21 cellular contexts compared by ENCODE assay signal in the genomic region with DNA sequence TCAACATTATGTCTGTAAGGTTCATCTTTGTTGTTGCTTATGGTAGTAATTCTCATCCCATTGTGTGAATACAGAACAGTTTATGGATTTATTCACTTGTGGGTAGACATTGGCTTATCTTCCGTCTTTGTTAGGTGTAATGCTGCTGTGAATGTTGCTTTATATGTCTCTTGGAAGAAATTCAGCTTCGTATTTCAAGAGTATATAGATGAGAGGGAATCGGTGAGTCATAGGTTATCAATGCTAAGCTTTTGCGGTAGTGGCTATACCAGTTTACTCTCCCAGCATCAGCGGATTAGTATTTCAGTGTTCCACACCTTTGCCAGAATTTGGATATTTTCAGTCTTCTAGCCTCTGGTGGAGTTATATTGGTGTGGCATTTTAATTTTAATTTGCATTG.
DNase-seq lines count a peak whose midpoint lies in the region; ATAC-seq, FAIRE-seq and TF ChIP-seq lines count a peak whose summit lies in the region.
"Had no signal": no experiment of that assay in that cellular context is flagged by ENCODE, and none has a peak within 500 bp of the region (broad histone marks: within the 10 kb centered on the region; RNA-seq: fewer than 3 reads in every experiment).

No MANE protein-coding gene starts in this region.

- H3K4me3 ChIP-seq in GM23338 (no peak overlapping the region), Loucy (ENCODE audit: low read length, poor library complexity, severe bottlenecking) (no peak overlapping the region), K562 (no peak overlapping the region), mesenchymal stem cell (ENCODE audit: insufficient read depth in 1 of 2, low read depth in 1 of 2, low read length in 2 of 2) (no peak overlapping the region)
- H3K4me3 ChIP-seq: BLaER1, GM12878, heart left ventricle, left ventricle myocardium inferior had no signal

- no peaks in the 10 kb centered on the region for H3K36me3 Mint-ChIP-seq in GM23338 (ENCODE audit: low read depth)

- no peak for TF ChIP-seq CTCF in GM23338 (conservative IDR thresholded peaks at IDR 0.05; ENCODE audit: low read depth in 2 of 2)
- TF ChIP-seq CTCF in Loucy (conservative IDR thresholded peaks at IDR 0.05; ENCODE audit: low read length): no peak
- no peak for TF ChIP-seq CTCF in K562 (IDR thresholded peaks at IDR 0.05 in 2 of 3, conservative IDR thresholded peaks at IDR 0.05 in 1 of 3; ENCODE audit: insufficient read depth in 2 of 3, low read depth in 1 of 3, low read length in 3 of 3)

- no peaks in the 10 kb centered on the region for H3K27me3 ChIP-seq in GM23338 (ENCODE audit: insufficient read depth)
- H3K27me3 ChIP-seq in Loucy (ENCODE audit: insufficient read depth, low read length, poor library complexity, severe bottlenecking): no peaks in the 10 kb centered on the region
- no peaks in the 10 kb centered on the region for H3K27me3 ChIP-seq in K562 (ENCODE audit: control insufficient read depth in 2 of 2, insufficient read depth in 2 of 2, low read length in 2 of 2)
- H3K27me3 ChIP-seq in mesenchymal stem cell (ENCODE audit: control insufficient read depth in 1 of 2, insufficient read depth in 1 of 2, low read length in 2 of 2): no peaks in the 10 kb centered on the region
- H3K27me3 ChIP-seq: BLaER1, heart left ventricle had no signal

- H2AFZ ChIP-seq in GM23338: no peak overlapping the region
- no peak overlapping the region for H2AFZ ChIP-seq in Loucy (ENCODE audit: low read length)
- no peak overlapping the region for H2AFZ ChIP-seq in K562 (ENCODE audit: low read depth, low read length)
- H2AFZ ChIP-seq in mesenchymal stem cell (ENCODE audit: low read depth, low read length): no peak overlapping the region

- TF ChIP-seq POLR2A in K562 (conservative IDR thresholded peaks at IDR 0.05): no peak

- TF ChIP-seq EP300 in K562 (IDR thresholded peaks at IDR 0.05; ENCODE audit: low read length): no peak

- H3K9me2 ChIP-seq in GM23338 (ENCODE audit: insufficient read depth) (no peaks in the 10 kb centered on the region), Loucy (replicated peaks; ENCODE audit: low read depth, low read length) (no peaks in the 10 kb centered on the region)

- H3K4me1 ChIP-seq in GM23338 (ENCODE audit: insufficient read depth) (peaks cover 7% of the 10 kb centered on the region), Loucy (ENCODE audit: insufficient read depth, low read length, poor library complexity, severe bottlenecking) (peaks cover 26% of the 10 kb centered on the region), K562 (replicated peaks in 1 of 2; ENCODE audit: control insufficient read depth in 2 of 2, insufficient read depth in 2 of 2, low read length in 2 of 2) (peaks cover 0 to 12% of the 10 kb centered on the region in 2 experiments; a peak in 3 of 5 replicates), mesenchymal stem cell (ENCODE audit: control insufficient read depth, insufficient read depth, low read depth, low read length) (no peaks in the 10 kb centered on the region)
- H3K4me1 ChIP-seq: BLaER1 had no signal

- no peak overlapping the region for H3K4me3 Mint-ChIP-seq in GM23338
- H3K4me3 Mint-ChIP-seq: activated naive CD4-positive, alpha-beta T cell treated with anti-CD3 and anti-CD28 coated beads, Interleukin-2, amount 10 ng/mL, durations not matched to agents 7 days and 5 days had no signal

- no peak overlapping the region for H2BK15ac ChIP-seq in mesenchymal stem cell (ENCODE audit: low read depth, poor library complexity, severe bottlenecking)

- no peaks in the 10 kb centered on the region for H3K9me3 ChIP-seq in Loucy (ENCODE audit: insufficient read depth, low read depth, low read length)
- no peaks in the 10 kb centered on the region for H3K9me3 ChIP-seq in K562 (replicated peaks; ENCODE audit: control insufficient read depth, insufficient read depth, low read depth, low read length)
- no peaks in the 10 kb centered on the region for H3K9me3 ChIP-seq in mesenchymal stem cell (ENCODE audit: control insufficient read depth, low read length)

- H3K18ac ChIP-seq in mesenchymal stem cell (ENCODE audit: low read depth in 1 of 2, low read length in 2 of 2): no peak overlapping the region

- H2BK120ac ChIP-seq in mesenchymal stem cell (ENCODE audit: low read depth, low read length): no peak overlapping the region

- 14% methylated on average over 5 of the region's 5 CpGs for WGBS in K562 (ENCODE audit: insufficient coverage, low coverage, missing lambda C conversion rate)
- 34% methylated on average over 5 of the region's 5 CpGs for WGBS in mesenchymal stem cell

- H3K36me3 ChIP-seq in GM23338 (ENCODE audit: insufficient read depth) (no peaks in the 10 kb centered on the region), Loucy (ENCODE audit: insufficient read depth, low read length) (peaks cover 4% of the 10 kb centered on the region; the same call in 1 of the 2 replicates), K562 (ENCODE audit: control insufficient read depth, insufficient read depth, low read length) (no peaks in the 10 kb centered on the region), mesenchymal stem cell (ENCODE audit: control insufficient read depth in 1 of 2, insufficient read depth in 2 of 2, low read depth in 1 of 2, low read length in 2 of 2) (peaks cover 3 to 11% of the 10 kb centered on the region in 2 experiments)

- CTCF ChIA-PET in K562 (lab: Yijun Ruan, JAX; ENCODE audit: low intra/inter-chr PET ratio): no interaction called here

- H3K9me1 ChIP-seq in K562 (ENCODE audit: control insufficient read depth, insufficient read depth, low read length): no peaks in the 10 kb centered on the region

- peaks cover 76% of the 10 kb centered on the region for H3K79me2 ChIP-seq in GM23338 (replicated peaks; ENCODE audit: insufficient read depth)
- H3K79me2 ChIP-seq in Loucy (ENCODE audit: insufficient read depth, low read length): peaks cover 91% of the 10 kb centered on the region
- H3K79me2 ChIP-seq in K562 (ENCODE audit: control insufficient read depth, insufficient read depth, low read length): peaks cover 26% of the 10 kb centered on the region

- TF ChIP-seq RAD21 in K562 (CRISPR knock-in tag; conservative IDR thresholded peaks at IDR 0.05 in 1 of 2, IDR thresholded peaks at IDR 0.05 in 1 of 2): no peak

- H3K9me3 Mint-ChIP-seq in GM23338: no peaks in the 10 kb centered on the region

- intact Hi-C loops in K562 (cut with micrococcal nuclease): no loop called here

- peaks cover 14% of the 10 kb centered on the region; the same call in 2 of the 3 replicates for H3K4me1 Mint-ChIP-seq in GM23338

- H3K4ac ChIP-seq in mesenchymal stem cell (ENCODE audit: low read depth in 1 of 2, low read length in 2 of 2): no peak overlapping the region

- DNase-seq in GM23338 (ENCODE audit: low spot score): peak; percentile 40
- DNase-seq in K562 (ENCODE audit: extremely low read depth in 1 of 4, low spot score in 3 of 4): peak in 1 of 4 experiments; percentile 10
- peak; percentile 61 for DNase-seq in mesenchymal stem cell
- no peak for DNase-seq in NCI-H1048 (lab: John Stamatoyannopoulos, UW)
- DNase-seq in hippocampal formation (lab: John Stamatoyannopoulos, UW): no peak
- DNase-seq: activated CD4-positive, alpha-beta T cell treated with anti-CD3 and anti-CD28 coated beads for 1 hour; activated CD8-positive, alpha-beta memory T cell treated with anti-CD3 and anti-CD28 coated beads, Interleukin-2, amount 50 U/mL, for 48 hours; activated naive CD4-positive, alpha-beta T cell treated with anti-CD3 and anti-CD28 coated beads, Interleukin-2, amount 10 ng/mL, durations not matched to agents 7 days and 5 days; heart left ventricle; left ventricle myocardium inferior; NCI-H1930; NCI-H748 treated with DMSO at 0.1 percent for 48 hours; posterior cingulate gyrus; RPMI8226; stimulated activated CD4-positive, alpha-beta T cell treated with anti-CD3 and anti-CD28 coated beads, Interleukin-15, amount 100 ng/mL, for 24 hours had no signal

- H2BK12ac ChIP-seq in mesenchymal stem cell (ENCODE audit: low read length in 2 of 2): no peak overlapping the region

- H4K20me1 ChIP-seq in GM23338 (replicated peaks; ENCODE audit: insufficient read depth) (peaks cover 13% of the 10 kb centered on the region), Loucy (ENCODE audit: insufficient read depth, low read length, poor library complexity, severe bottlenecking) (peaks cover 56% of the 10 kb centered on the region), K562 (replicated peaks; ENCODE audit: control insufficient read depth, insufficient read depth, low read length) (peaks cover 21% of the 10 kb centered on the region)

- H2AK5ac ChIP-seq in mesenchymal stem cell (ENCODE audit: low read length, severe bottlenecking): no peak overlapping the region

- POLR2A ChIA-PET in K562 (lab: Yijun Ruan, JAX): interaction anchor here (1.8 kb wide), 1 partner anchor 8 kb away, joined by 7 read pairs; no protein-coding TSS in a partner anchor

- no peak overlapping the region for H3K23ac ChIP-seq in mesenchymal stem cell (ENCODE audit: low read length in 2 of 2)

- H4K8ac ChIP-seq in mesenchymal stem cell (ENCODE audit: low read length): no peak overlapping the region

- H3K9ac ChIP-seq in Loucy (ENCODE audit: low read depth, low read length, poor library complexity, severe bottlenecking) (no peak overlapping the region), K562 (ENCODE audit: insufficient read depth in 1 of 2, low read depth in 2 of 2, low read length in 2 of 2) (no peak overlapping the region), mesenchymal stem cell (ENCODE audit: low read length) (no peak overlapping the region)
- H3K9ac ChIP-seq: BLaER1 had no signal

- H3K27ac Mint-ChIP-seq in GM23338: no peak overlapping the region
- H3K27ac Mint-ChIP-seq: activated naive CD4-positive, alpha-beta T cell treated with anti-CD3 and anti-CD28 coated beads, Interleukin-2, amount 10 ng/mL, durations not matched to agents 7 days and 5 days had no signal

- FAIRE-seq in K562 (lab: Jason Lieb, UNC): no peak
- FAIRE-seq: endothelial cell of umbilical vein, GM12878 had no signal

- no peaks in the 10 kb centered on the region for H3F3A ChIP-seq in GM23338 (replicated peaks; ENCODE audit: low read depth)
- no peaks in the 10 kb centered on the region; the same call in 1 of the 2 replicates for H3F3A ChIP-seq in Loucy (ENCODE audit: low read depth)

- no peak overlapping the region for H3K14ac ChIP-seq in mesenchymal stem cell (ENCODE audit: low read length in 2 of 2)

- no peak overlapping the region for H4K91ac ChIP-seq in mesenchymal stem cell (ENCODE audit: low read length)

- in situ Hi-C loops in K562 (cut with MboI): no loop called here

- BruUV-seq in K562 (replicated peaks; lab: Mats Ljungman, UMichigan): no TSS peak

- H3K27me3 Mint-ChIP-seq in GM23338 (ENCODE audit: insufficient read depth, low read depth, poor library complexity): peaks cover 2% of the 10 kb centered on the region
- H3K27me3 Mint-ChIP-seq: activated naive CD4-positive, alpha-beta T cell treated with anti-CD3 and anti-CD28 coated beads, Interleukin-2, amount 10 ng/mL, durations not matched to agents 7 days and 5 days had no signal

- H3K27ac ChIP-seq in GM23338 (ENCODE audit: low read depth) (no peak overlapping the region), K562 (ENCODE audit: extremely low read depth, low read depth, low read length) (no peak overlapping the region), mesenchymal stem cell (ENCODE audit: low read length, poor library complexity, severe bottlenecking) (no peak overlapping the region)
- H3K27ac ChIP-seq: BLaER1, heart left ventricle, left ventricle myocardium inferior had no signal

- no peak overlapping the region for H2BK5ac ChIP-seq in mesenchymal stem cell (ENCODE audit: low read depth, low read length, poor library complexity, severe bottlenecking)

- no peak overlapping the region for H3K4me2 ChIP-seq in GM23338
- H3K4me2 ChIP-seq in Loucy (ENCODE audit: low read depth, low read length, poor library complexity, severe bottlenecking): peak overlapping the region; percentile 41
- H3K4me2 ChIP-seq in K562 (ENCODE audit: insufficient read depth, low read length): no peak overlapping the region
- H3K4me2 ChIP-seq in mesenchymal stem cell (ENCODE audit: low read length, poor library complexity, severe bottlenecking): no peak overlapping the region
- H3K4me2 ChIP-seq: BLaER1 had no signal

- ATAC-seq in GM23338: no peak; the same call in 2 of the 3 replicates
- peak; percentile 39; the same call in 1 of the 3 replicates for ATAC-seq in K562
- ATAC-seq in HG02642 (IDR thresholded peaks at IDR 0.05; ENCODE audit: poor library complexity, unreplicated experiment): no peak
- ATAC-seq in HG03175 (IDR thresholded peaks at IDR 0.05; ENCODE audit: unreplicated experiment): no peak
- ATAC-seq: GM12878, heart left ventricle had no signal

- peaks cover 6% of the 10 kb centered on the region for H3K79me1 ChIP-seq in mesenchymal stem cell (replicated peaks; ENCODE audit: low read length, poor library complexity, severe bottlenecking)

Comparison
In these comparisons a context has a peak if more than half of its experiments do, and no peak if none do; other contexts are left out.
1. DNase-seq: peak in GM23338 (single experiment) and mesenchymal stem cell (single experiment); none in NCI-H1048 (single experiment) and hippocampal formation (0 of 2).